Comparison of ENCODE assay signal across 17 cellular contexts in the genomic region with DNA sequence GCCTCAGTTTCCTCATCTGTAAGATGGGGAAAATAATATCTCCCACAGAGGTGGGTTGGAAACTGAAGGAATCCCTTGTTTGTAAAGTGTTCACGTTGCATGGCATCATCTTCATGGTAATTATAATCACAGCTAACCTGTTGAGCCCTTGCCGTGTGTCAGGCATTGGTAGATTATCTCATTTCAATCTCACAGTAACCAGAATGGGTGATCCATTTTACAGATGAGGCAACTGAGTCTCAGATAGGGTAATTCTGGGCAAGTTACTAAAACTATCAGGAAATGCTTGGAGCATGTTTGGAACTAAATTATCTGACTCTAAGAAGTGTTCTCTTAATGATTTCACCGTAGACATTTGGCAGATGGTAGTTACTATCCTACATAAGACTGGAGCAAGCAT.
"Had no signal": no experiment of that assay in that cellular context is flagged by ENCODE, and none has a peak within 500 bp of the region (broad histone marks: within the 10 kb centered on the region; RNA-seq: fewer than 3 reads in every experiment).

No MANE protein-coding gene starts in this region.

- DNase-seq: KBM-7, NCI-H1048, NCI-H1105, NCI-H1417 treated with DMSO at 0.1 percent for 48 hours, NCI-H146, NCI-H1930, NCI-H2081, NCI-H2107, NCI-H2227 treated with DMSO at 0.1 percent for 48 hours, NCI-H526 treated with DMSO at 0.1 percent for 48 hours, NCI-H748 treated with DMSO at 0.1 percent for 48 hours, RPMI8226, SHP77, SK-N-SH, SW 1271 had no signal

- FAIRE-seq: RCC 7860 had no signal

- H3K27ac Mint-ChIP-seq: IgD-negative memory B cell had no signal

- H3K4me2 ChIP-seq: SK-N-SH had no signal

- H3K9me3 ChIP-seq: SK-N-SH had no signal

- H3K4me3 Mint-ChIP-seq: IgD-negative memory B cell had no signal

- H3K9me3 Mint-ChIP-seq: IgD-negative memory B cell had no signal

- H3K9ac ChIP-seq: SK-N-SH had no signal
